ENCODE assay signal across 1 cellular context in genomic region chr4:69787879-69788278, GRCh38.
TF ChIP-seq lines count a peak whose summit lies in the region.

No MANE protein-coding gene starts in this region.

TF ChIP-seq in neural cell, 6 proteins besides CTCF, POLR2A, EP300 and RAD21 (continued from another document):
- TF ChIP-seq REST (IDR thresholded peaks at IDR 0.05; ENCODE audit: borderline replicate concordance) (no peak), SMC3 (conservative IDR thresholded peaks at IDR 0.05; ENCODE audit: poor library complexity) (no peak), EZH2 (IDR thresholded peaks at IDR 0.05; ENCODE audit: borderline replicate concordance, insufficient read depth, low read length, poor library complexity, severe bottlenecking) (no peak)
TF ChIP-seq in neural cell: peak in this region for 0.
